1 cellular context compared by ENCODE assay signal in genomic region chr12:94929780-94930179, GRCh38.
A peak's percentile ranks its signal among the peaks of the same experiment; 100 is the strongest.
TF ChIP-seq lines count a peak whose summit lies in the region.

No MANE protein-coding gene starts in this region.

TF ChIP-seq in HCT116, 20 proteins besides CTCF, POLR2A, EP300 and RAD21 (continued from another document):
- TF ChIP-seq REST (IDR thresholded peaks at IDR 0.05; ENCODE audit: low read depth), result peak; percentile 28
